20 cellular contexts compared by ENCODE assay signal in the genomic region with DNA sequence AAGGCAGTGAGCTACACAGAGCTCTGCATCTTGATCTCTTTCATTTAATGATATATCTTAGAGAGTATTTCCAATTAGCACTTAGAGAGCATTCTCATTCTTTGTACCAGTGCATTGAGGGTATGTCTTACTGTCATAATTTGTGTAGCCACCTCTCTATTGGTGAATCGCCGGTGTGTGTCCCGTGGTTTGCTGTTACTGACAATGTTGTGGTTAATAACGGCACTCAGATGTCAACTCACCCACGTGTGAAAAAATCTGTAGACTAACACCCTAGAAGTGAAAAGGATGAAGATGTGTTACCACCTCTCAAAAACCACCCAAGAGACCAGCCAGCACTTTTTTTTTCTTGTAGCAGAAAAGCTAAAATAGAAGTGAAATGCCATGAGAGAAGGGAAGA. TPM values are rescaled to one million over a fixed set of nuclear protein-coding genes. Genes with fewer than 3 reads are reported as not detected.
"Had no signal": no experiment of that assay in that cellular context is flagged by ENCODE, and none has a peak within 500 bp of the region (broad histone marks: within the 10 kb centered on the region; RNA-seq: fewer than 3 reads in every experiment).

No MANE protein-coding gene starts in this region.

- H3K36me3 Mint-ChIP-seq: activated CD4-positive, alpha-beta memory T cell treated with anti-CD3 and anti-CD28 coated beads for 36 hours; activated naive CD8-positive, alpha-beta T cell treated with anti-CD3 and anti-CD28 coated beads, Interleukin-2, amount 10 ng/mL, durations not matched to agents 7 days and 5 days; type B pancreatic cell had no signal

- H3K9me3 Mint-ChIP-seq: activated CD4-positive, alpha-beta memory T cell treated with anti-CD3 and anti-CD28 coated beads for 36 hours; activated naive CD4-positive, alpha-beta T cell treated with anti-CD3 and anti-CD28 coated beads for 36 hours; activated naive CD8-positive, alpha-beta T cell treated with anti-CD3 and anti-CD28 coated beads, Interleukin-2, amount 10 ng/mL, durations not matched to agents 7 days and 5 days; type B pancreatic cell had no signal

- ATAC-seq: foreskin keratinocyte; left lobe of liver; lower lobe of right lung; naive thymus-derived CD8-positive, alpha-beta T cell had no signal

- H3K27ac Mint-ChIP-seq: activated CD4-positive, alpha-beta memory T cell treated with anti-CD3 and anti-CD28 coated beads for 36 hours; activated naive CD4-positive, alpha-beta T cell treated with anti-CD3 and anti-CD28 coated beads for 36 hours; activated naive CD8-positive, alpha-beta T cell treated with anti-CD3 and anti-CD28 coated beads, Interleukin-2, amount 10 ng/mL, durations not matched to agents 7 days and 5 days; progenitor cell of endocrine pancreas; type B pancreatic cell had no signal

- H3K4me1 Mint-ChIP-seq: activated naive CD8-positive, alpha-beta T cell treated with anti-CD3 and anti-CD28 coated beads, Interleukin-2, amount 10 ng/mL, durations not matched to agents 7 days and 5 days had no signal

- H3K4me3 Mint-ChIP-seq: activated CD4-positive, alpha-beta memory T cell treated with anti-CD3 and anti-CD28 coated beads for 36 hours; activated naive CD4-positive, alpha-beta T cell treated with anti-CD3 and anti-CD28 coated beads for 36 hours; activated naive CD8-positive, alpha-beta T cell treated with anti-CD3 and anti-CD28 coated beads, Interleukin-2, amount 10 ng/mL, durations not matched to agents 7 days and 5 days; naive thymus-derived CD8-positive, alpha-beta T cell; type B pancreatic cell had no signal

- H3K27ac ChIP-seq: foreskin keratinocyte, lower lobe of right lung, thoracic aorta, vagina had no signal

- DNase-seq: activated CD4-positive, alpha-beta memory T cell treated with anti-CD3 and anti-CD28 coated beads for 36 hours; activated CD4-positive, alpha-beta T cell treated with anti-CD3 and anti-CD28 coated beads for 48 hours; activated CD4-positive, CD25-positive, alpha-beta regulatory T cell; activated naive CD4-positive, alpha-beta T cell treated with anti-CD3 and anti-CD28 coated beads for 36 hours; activated naive CD8-positive, alpha-beta T cell treated with anti-CD3 and anti-CD28 coated beads, Interleukin-2, amount 10 ng/mL, durations not matched to agents 7 days and 5 days; activated T-cell treated with anti-CD3 and anti-CD28 coated beads, Interleukin-2, amount 50 U/mL, for 48 hours; amniotic stem cell; effector CD4-positive, alpha-beta T cell; erythroblast; foreskin keratinocyte; lower lobe of right lung; naive thymus-derived CD8-positive, alpha-beta T cell; stimulated activated CD4-positive, alpha-beta T cell treated with anti-CD3 and anti-CD28 coated beads, Interleukin-2, amount 100 ng/mL, for 48 hours; stimulated activated CD8-positive, alpha-beta memory T cell treated with anti-CD3 and anti-CD28 coated beads, Interleukin-4, amount 100 ng/mL, for 48 hours; stimulated activated naive CD4-positive, alpha-beta T cell treated with Interleukin-2 at 50 U/mL for 16 hours had no signal

RNA-seq across cellular contexts. Expression of a gene that starts 37.1 kb away (rescaled TPM):
- polyA plus RNA-seq: foreskin keratinocyte; naive thymus-derived CD8-positive, alpha-beta T cell had no signal
